In the genomic region with DNA sequence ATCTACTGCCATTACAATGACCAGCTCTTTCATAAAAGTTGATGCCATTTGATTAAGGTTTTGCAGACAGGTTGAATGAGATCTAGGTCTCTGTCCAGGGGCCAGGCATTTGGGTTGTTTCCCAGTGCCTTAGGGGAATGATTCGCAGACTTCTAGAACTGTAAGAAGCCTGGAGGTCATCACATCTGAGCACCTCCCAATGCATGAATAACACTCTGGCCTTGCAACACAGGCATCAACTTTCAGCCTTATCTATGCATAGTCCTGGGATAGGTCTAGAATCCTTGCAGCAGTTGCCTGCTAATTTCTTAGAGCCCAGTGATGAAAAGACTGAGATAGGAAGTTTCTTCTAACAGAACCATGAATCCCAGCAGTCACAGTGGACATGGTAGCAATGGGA, we compare ENCODE assay signal across 1 cellular context.
TF ChIP-seq lines count a peak whose summit lies in the region.

No MANE protein-coding gene starts in this region.

TF ChIP-seq in SK-N-SH, 30 proteins besides CTCF, POLR2A, EP300 and RAD21:
- TF ChIP-seq SIN3A (IDR thresholded peaks at IDR 0.05; ENCODE audit: borderline replicate concordance, low read depth, low read length) (no peak), FOXM1 (IDR thresholded peaks at IDR 0.05; ENCODE audit: low read depth) (no peak), TAF1 (IDR thresholded peaks at IDR 0.05; ENCODE audit: borderline replicate concordance, low read depth, low read length) (no peak), YY1 (IDR thresholded peaks at IDR 0.05; ENCODE audit: low read depth) (no peak), NRF1 (IDR thresholded peaks at IDR 0.05; ENCODE audit: low read depth, low read length) (no peak), FOSL2 (IDR thresholded peaks at IDR 0.05; ENCODE audit: borderline replicate concordance, low read depth) (no peak), MEF2A (IDR thresholded peaks at IDR 0.05; ENCODE audit: borderline replicate concordance, low read depth) (no peak), RXRA (IDR thresholded peaks at IDR 0.05; ENCODE audit: borderline replicate concordance, low read depth) (no peak), POLR2AphosphoS5 (IDR thresholded peaks at IDR 0.05; ENCODE audit: low read depth, low read length) (no peak), GABPA (IDR thresholded peaks at IDR 0.05; ENCODE audit: low read depth) (no peak), EZH2phosphoT487 (IDR thresholded peaks at IDR 0.05; ENCODE audit: borderline replicate concordance, low read depth) (no peak), TEAD4 (IDR thresholded peaks at IDR 0.05; ENCODE audit: borderline replicate concordance, insufficient read depth) (no peak), TCF12 (IDR thresholded peaks at IDR 0.05) (no peak)
- TF ChIP-seq, protein P1, sequence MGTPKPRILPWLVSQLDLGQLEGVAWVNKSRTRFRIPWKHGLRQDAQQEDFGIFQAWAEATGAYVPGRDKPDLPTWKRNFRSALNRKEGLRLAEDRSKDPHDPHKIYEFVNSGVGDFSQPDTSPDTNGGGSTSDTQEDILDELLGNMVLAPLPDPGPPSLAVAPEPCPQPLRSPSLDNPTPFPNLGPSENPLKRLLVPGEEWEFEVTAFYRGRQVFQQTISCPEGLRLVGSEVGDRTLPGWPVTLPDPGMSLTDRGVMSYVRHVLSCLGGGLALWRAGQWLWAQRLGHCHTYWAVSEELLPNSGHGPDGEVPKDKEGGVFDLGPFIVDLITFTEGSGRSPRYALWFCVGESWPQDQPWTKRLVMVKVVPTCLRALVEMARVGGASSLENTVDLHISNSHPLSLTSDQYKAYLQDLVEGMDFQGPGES (IDR thresholded peaks at IDR 0.05; ENCODE audit: low read depth, low read length): no peak
